24 cellular contexts compared by ENCODE assay signal in the genomic region with DNA sequence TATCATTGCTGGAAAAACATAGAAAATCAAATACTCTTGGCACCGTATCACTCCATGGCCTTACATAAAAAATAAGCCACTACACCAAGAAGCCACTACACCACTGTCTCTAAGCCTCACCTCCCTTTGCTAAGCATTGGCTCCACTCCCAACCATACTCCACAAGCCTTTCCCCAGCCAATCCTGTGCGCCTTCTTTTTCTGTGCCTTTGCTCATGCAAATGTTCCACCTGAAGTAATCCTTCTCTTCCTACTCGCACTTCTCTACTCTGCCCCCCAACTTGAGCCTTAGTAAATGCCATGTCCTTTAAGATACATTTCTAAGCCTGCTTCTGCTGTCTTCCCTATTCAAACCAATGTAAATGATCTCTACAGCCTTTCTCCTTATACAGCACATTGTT.
"Had no signal": no experiment of that assay in that cellular context is flagged by ENCODE, and none has a peak within 500 bp of the region (broad histone marks: within the 10 kb centered on the region; RNA-seq: fewer than 3 reads in every experiment).

No MANE protein-coding gene starts in this region.

- ATAC-seq: natural killer cell; right cardiac atrium; sciatic nerve; stimulated activated effector memory CD8-positive, alpha-beta T cell treated with anti-CD3 and anti-CD28 coated beads, Interleukin-12 subunit alpha, Interleukin-12 subunit beta, amount 100 ng/mL, for 72 hours had no signal

- H3K4me1 Mint-ChIP-seq: naive B cell; natural killer cell; nephron progenitor cell; stimulated activated effector memory CD8-positive, alpha-beta T cell treated with anti-CD3 and anti-CD28 coated beads, Interleukin-12 subunit alpha, Interleukin-12 subunit beta, amount 100 ng/mL, for 72 hours had no signal

- DNase-seq: hippocampal formation; islet precursor cell; left ventricle myocardium inferior; mesendoderm; naive B cell; natural killer cell; nephron progenitor cell; ovary; retina; right cardiac atrium; stimulated activated CD4-positive, alpha-beta T cell treated with anti-CD3 and anti-CD28 coated beads, Interleukin-4, amount 100 ng/mL, for 24 hours; stimulated activated naive CD4-positive, alpha-beta T cell; tibial artery; trophoblast cell; uterus had no signal

- H3K4me3 Mint-ChIP-seq: mesothelial cell of epicardium; naive B cell; natural killer cell; nephron progenitor cell; stimulated activated effector memory CD8-positive, alpha-beta T cell treated with anti-CD3 and anti-CD28 coated beads, Interleukin-12 subunit alpha, Interleukin-12 subunit beta, amount 100 ng/mL, for 72 hours; stimulated activated naive CD8-positive, alpha-beta T cell treated with anti-CD3 and anti-CD28 coated beads, Interleukin-15, Interleukin-2, amounts not matched to agents 100 ng/mL and 50 ng/mL, for 24 hours had no signal

- H3K27me3 ChIP-seq: ovary, suprapubic skin, tibial artery, uterus had no signal

- H3K36me3 Mint-ChIP-seq: mesothelial cell of epicardium; naive B cell; natural killer cell; stimulated activated effector memory CD8-positive, alpha-beta T cell treated with anti-CD3 and anti-CD28 coated beads, Interleukin-12 subunit alpha, Interleukin-12 subunit beta, amount 100 ng/mL, for 72 hours had no signal

- H3K4me1 ChIP-seq: left ventricle myocardium inferior, suprapubic skin, uterus had no signal

- H3K27ac Mint-ChIP-seq: mesothelial cell of epicardium; naive B cell; natural killer cell; nephron progenitor cell; progenitor cell of endocrine pancreas; stimulated activated effector memory CD8-positive, alpha-beta T cell treated with anti-CD3 and anti-CD28 coated beads, Interleukin-12 subunit alpha, Interleukin-12 subunit beta, amount 100 ng/mL, for 72 hours; stimulated activated naive CD8-positive, alpha-beta T cell treated with anti-CD3 and anti-CD28 coated beads, Interleukin-15, Interleukin-2, amounts not matched to agents 100 ng/mL and 50 ng/mL, for 24 hours had no signal

- H3K9me3 Mint-ChIP-seq: mesothelial cell of epicardium, nephron progenitor cell had no signal

- H3K27ac ChIP-seq: left ventricle myocardium inferior, ovary, suprapubic skin, thoracic aorta, uterus had no signal

- H3K36me3 ChIP-seq: left ventricle myocardium inferior, ovary, suprapubic skin, thoracic aorta, tibial artery, uterus had no signal

- H3K27me3 Mint-ChIP-seq: naive B cell; progenitor cell of endocrine pancreas; stimulated activated naive CD8-positive, alpha-beta T cell treated with anti-CD3 and anti-CD28 coated beads, Interleukin-15, Interleukin-2, amounts not matched to agents 100 ng/mL and 50 ng/mL, for 24 hours had no signal

- H3K4me3 ChIP-seq: left ventricle myocardium inferior, lung, ovary, skin epidermis, suprapubic skin, thoracic aorta, tibial artery, uterus had no signal

- H3K9me3 ChIP-seq: ovary, suprapubic skin, thoracic aorta, tibial artery, uterus had no signal
